In the genomic region with DNA sequence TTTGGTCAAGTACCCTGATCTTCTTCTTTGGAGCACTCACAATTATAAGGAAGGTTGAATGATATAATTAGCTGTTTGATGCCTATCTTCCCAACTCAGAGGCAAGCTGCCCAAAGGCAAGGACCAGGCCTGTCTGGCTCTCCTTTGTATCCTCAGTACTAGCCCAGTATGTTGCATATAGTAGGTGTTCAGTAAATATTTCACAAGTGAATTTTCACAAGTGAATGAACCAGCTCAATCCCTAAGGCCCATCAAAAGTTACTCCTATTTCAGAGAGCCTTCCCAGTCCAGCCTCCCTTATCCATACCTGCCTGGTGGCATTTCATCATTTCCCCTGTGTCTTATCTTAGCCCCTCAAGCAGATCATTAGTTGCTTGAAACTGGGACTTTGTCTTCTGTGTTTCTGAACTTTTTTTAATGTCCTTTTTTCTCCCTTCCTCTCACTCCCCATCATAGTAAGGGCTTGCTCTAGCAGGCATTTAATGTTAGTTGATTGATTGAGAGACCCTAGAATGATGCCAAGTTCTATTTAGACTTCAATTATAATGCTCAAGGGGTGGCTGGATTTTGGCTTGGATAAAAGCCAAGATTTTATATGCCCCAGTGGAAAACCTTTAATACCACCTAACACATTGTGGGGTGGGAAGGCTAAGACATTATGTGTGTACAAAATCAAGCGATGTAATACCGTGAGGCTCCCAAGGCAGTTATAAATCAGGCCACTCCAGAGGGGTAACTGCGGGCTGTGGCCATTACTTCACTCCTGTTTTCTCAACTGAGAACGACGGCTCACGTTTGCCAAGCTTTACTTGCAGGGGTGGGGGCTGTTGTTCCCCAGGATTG, we compare ENCODE assay signal across 12 cellular contexts. TPM values are rescaled to one million over a fixed set of nuclear protein-coding genes. Genes with fewer than 3 reads are reported as not detected.
DNase-seq lines count a peak whose midpoint lies in the region; ATAC-seq and TF ChIP-seq lines count a peak whose summit lies in the region.
"Had no signal": no experiment of that assay in that cellular context is flagged by ENCODE, and none has a peak within 500 bp of the region (broad histone marks: within the 10 kb centered on the region; RNA-seq: fewer than 3 reads in every experiment).

No MANE protein-coding gene starts in this region.

- H3K27me3 ChIP-seq in esophagus squamous epithelium = no peaks in the 10 kb centered on the region
- no peaks in the 10 kb centered on the region for H3K27me3 ChIP-seq in suprapubic skin
- H3K27me3 ChIP-seq: brain microvascular endothelial cell had no signal

- H3K36me3 ChIP-seq in esophagus squamous epithelium (no peaks in the 10 kb centered on the region), suprapubic skin (no peaks in the 10 kb centered on the region)
- H3K36me3 ChIP-seq: brain microvascular endothelial cell had no signal

- no peak for TF ChIP-seq POLR2A in esophagus squamous epithelium (IDR thresholded peaks at IDR 0.05)
- TF ChIP-seq POLR2A in suprapubic skin (IDR thresholded peaks at IDR 0.05) = no peak

- H3K4me3 ChIP-seq in esophagus squamous epithelium (no peak overlapping the region), suprapubic skin (no peak overlapping the region)

- H3K9me3 ChIP-seq in esophagus squamous epithelium (no peaks in the 10 kb centered on the region), suprapubic skin (no peaks in the 10 kb centered on the region)

- peak; percentile 99 for DNase-seq in NCI-H1092 treated with DMSO at 0.1 percent for 48 hours (lab: John Stamatoyannopoulos, UW)
- DNase-seq in NCI-H2227 (lab: John Stamatoyannopoulos, UW; ENCODE audit: unreplicated experiment) = peak; percentile 12
- no peak for DNase-seq in esophagus squamous epithelium (lab: John Stamatoyannopoulos, UW)
- peak in 1 of 2 donors; percentile 69 for DNase-seq in suprapubic skin (ENCODE audit: low spot score in 2 of 2)
- DNase-seq in dedifferentiated amniotic fluid mesenchymal stem cell (ENCODE audit: extremely low spot score) = no peak
- no peak for DNase-seq in activated CD4-positive, alpha-beta T cell treated with anti-CD3 and anti-CD28 coated beads for 48 hours
- DNase-seq: brain microvascular endothelial cell; kidney; NCI-H146; retina; stimulated activated naive CD4-positive, alpha-beta T cell had no signal

- H3K27ac ChIP-seq in esophagus squamous epithelium (peak overlapping the region in 3 of 4 donors; percentile 70 to 78 (median 76)), suprapubic skin (peak overlapping the region; percentile 74)
- H3K27ac ChIP-seq: brain microvascular endothelial cell had no signal

- ATAC-seq in HG03175 (IDR thresholded peaks at IDR 0.05; ENCODE audit: unreplicated experiment) = no peak

- intact Hi-C loops in esophagus squamous epithelium (cut with DNase I) = no loop called here

- no peak for TF ChIP-seq EP300 in suprapubic skin (IDR thresholded peaks at IDR 0.05)

- 37 to 58% methylated on average over 6 of the region's 6 CpGs for WGBS in esophagus squamous epithelium, 2 donors
- 59% methylated on average over 6 of the region's 6 CpGs for WGBS in suprapubic skin

- H3K4me1 ChIP-seq in esophagus squamous epithelium (peaks cover 10 to 40% (median 22%) of the 10 kb centered on the region in 3 donors), suprapubic skin (peaks cover 49% of the 10 kb centered on the region)

- TF ChIP-seq CTCF in esophagus squamous epithelium (IDR thresholded peaks at IDR 0.05) (no peak), suprapubic skin (IDR thresholded peaks at IDR 0.05) (no peak)

RNA-seq across cellular contexts. Expression of a gene that starts 43.2 kb away (rescaled TPM):
- total RNA-seq in esophagus squamous epithelium (10 to 100 TPM; 13.7 to 75.7 (median 24.1) TPM), suprapubic skin (100 to 1,000 TPM in 2 of 4 donors, 10 to 100 TPM in 2; 75.6 to 159 (median 105) TPM)

Comparison
In these comparisons a context has a peak if more than half of its experiments do, and no peak if none do; other contexts are left out.
1. DNase-seq: peak in NCI-H1092 treated with DMSO at 0.1 percent for 48 hours (single experiment) and NCI-H2227 (single experiment); none in esophagus squamous epithelium (single experiment), dedifferentiated amniotic fluid mesenchymal stem cell (single experiment) and activated CD4-positive, alpha-beta T cell treated with anti-CD3 and anti-CD28 coated beads for 48 hours (single experiment).